Comparison of ENCODE assay signal across 8 cellular contexts in genomic region chr4:118981839-118982381, GRCh38.
DNase-seq lines count a peak whose midpoint lies in the region; ATAC-seq, FAIRE-seq and TF ChIP-seq lines count a peak whose summit lies in the region.

No MANE protein-coding gene starts in this region.

- DNase-seq in A549 (ENCODE audit: low read depth in 1 of 2, low spot score in 1 of 2) (peak; percentile 50 to 64), GM13976 (ENCODE audit: low spot score) (peak; percentile 66), NCI-H1417 treated with DMSO at 0.1 percent for 48 hours (lab: John Stamatoyannopoulos, UW) (peak; percentile 76), bronchial epithelial cell (ENCODE audit: low read depth) (peak; percentile 71), kidney epithelial cell (ENCODE audit: low read depth) (peak; percentile 26)
- peak; percentile 21 to 24 for DNase-seq in stimulated activated CD4-positive, alpha-beta T cell treated with anti-CD3 and anti-CD28 coated beads, Interleukin-1b, Interleukin-23, amount 100 ng/mL, for 4 hours (ENCODE audit: low read depth in 2 of 2)

- peak; percentile 91 to 94 for ATAC-seq in A549
- ATAC-seq in HG02763 (IDR thresholded peaks at IDR 0.05; ENCODE audit: unreplicated experiment), result peak; percentile 86

- peak overlapping the region; percentile 8; the same call in 1 of the 3 replicates for H3K4me2 ChIP-seq in A549

- TF ChIP-seq CTCF in A549 (IDR thresholded peaks at IDR 0.05), result peak; percentile 74
- TF ChIP-seq CTCF in GM13976 (IDR thresholded peaks at IDR 0.05; ENCODE audit: borderline replicate concordance, control extremely low read depth, extremely low read depth, insufficient read depth, missing control alignments), result peak; percentile 66
- TF ChIP-seq CTCF in bronchial epithelial cell (IDR thresholded peaks at IDR 0.05; ENCODE audit: insufficient read depth, low read length, severe bottlenecking), result peak; percentile 60
- peak; percentile 64 for TF ChIP-seq CTCF in kidney epithelial cell (IDR thresholded peaks at IDR 0.05; ENCODE audit: insufficient read depth, low read length, poor library complexity, severe bottlenecking)

- no peaks in the 10 kb centered on the region for H3K9me3 ChIP-seq in A549

- FAIRE-seq in A549 (lab: Jason Lieb, UNC) (peak; percentile 84), TTC549 (lab: Jason Lieb, UNC) (peak; percentile 72), bronchial epithelial cell (lab: Jason Lieb, UNC) (no peak)

- TF ChIP-seq RAD21 in A549 (conservative IDR thresholded peaks at IDR 0.05 in 1 of 2, IDR thresholded peaks at IDR 0.05 in 1 of 2), result peak; percentile 88 to 92

- CTCF ChIA-PET in A549 (lab: Yijun Ruan, JAX), result interaction anchor here (0.6 to 4.1 kb wide), 32 partner anchors 8 to 1074 kb away, joined by 3 to 20 read pairs (median 4); partner anchors contain the start of gene USP53

- POLR2A ChIA-PET in A549 (lab: Yijun Ruan, JAX), result no interaction called here

- in situ Hi-C loops in GM13976 (cut with MboI; ENCODE audit: low sequenced_read_pairs, unreplicated experiment), result no loop called here

- no peak for TF ChIP-seq POLR2A in A549 (IDR thresholded peaks at IDR 0.05; ENCODE audit: low read length)

- H3K27ac ChIP-seq in A549, result no peak overlapping the region

- no peak for TF ChIP-seq EP300 in A549 (IDR thresholded peaks at IDR 0.05)

- H3K4me3 ChIP-seq in A549 (no peak overlapping the region), bronchial epithelial cell (ENCODE audit: low read depth, low read length) (no peak overlapping the region), kidney epithelial cell (ENCODE audit: low read depth, low read length) (no peak overlapping the region)

- WGBS in A549 (ENCODE audit: missing lambda C conversion rate), result 43% methylated on average over 7 of the region's 7 CpGs

- 0 out of 3 replicates have a peak, but pooled peaks cover 3% of the 10 kb centered on the region for H3K4me1 ChIP-seq in A549

- H3K27me3 ChIP-seq in bronchial epithelial cell (ENCODE audit: control insufficient read depth, insufficient read depth, low read length) (no peaks in the 10 kb centered on the region), kidney epithelial cell (ENCODE audit: control insufficient read depth, insufficient read depth, low read length) (no peaks in the 10 kb centered on the region)

- no peaks in the 10 kb centered on the region for H3K36me3 ChIP-seq in bronchial epithelial cell (ENCODE audit: control insufficient read depth, insufficient read depth, low read length)
- H3K36me3 ChIP-seq in kidney epithelial cell (ENCODE audit: control insufficient read depth, insufficient read depth, low read length), result no peaks in the 10 kb centered on the region

TF ChIP-seq in A549, 52 proteins besides CTCF, POLR2A, EP300 and RAD21:
- no peak for TF ChIP-seq EHMT2 (IDR thresholded peaks at IDR 0.05; ENCODE audit: low read depth)
- TF ChIP-seq MYC (IDR thresholded peaks at IDR 0.05; ENCODE audit: borderline replicate concordance, low read length), result no peak
- no peak for TF ChIP-seq FOXS1 (CRISPR knock-in tag; IDR thresholded peaks at IDR 0.05)
- peak; percentile 81 for TF ChIP-seq SMC3 (IDR thresholded peaks at IDR 0.05)

Comparison
In these comparisons a context has a peak if more than half of its experiments do, and no peak if none do; other contexts are left out.
1. DNase-seq: peak in every context shown above with its lines; median percentile 76 in NCI-H1417 treated with DMSO at 0.1 percent for 48 hours; 71 in bronchial epithelial cell; 66 in GM13976; 57 in A549; 26 in kidney epithelial cell; 22 in stimulated activated CD4-positive, alpha-beta T cell treated with anti-CD3 and anti-CD28 coated beads, Interleukin-1b, Interleukin-23, amount 100 ng/mL, for 4 hours.